ENCODE assay signal across 8 cellular contexts in genomic region chr16:4846901-4847773, GRCh38. TPM values are rescaled to one million over a fixed set of nuclear protein-coding genes. Genes with fewer than 3 reads are reported as not detected.
DNase-seq lines count a peak whose midpoint lies in the region; ATAC-seq and TF ChIP-seq lines count a peak whose summit lies in the region.

Gene GLYR1, minus strand, starts transcription at chr16:4847288. Its CDS starts 23 bp downstream, at chr16:4847265.
Gene UBN1, plus strand, starts transcription at chr16:4847481. Its CDS starts 5,437 bp downstream, at chr16:4852918.

- no peaks in the 10 kb centered on the region for H3K9me3 Mint-ChIP-seq in activated T-cell treated with anti-CD3 and anti-CD28 coated beads, Interleukin-2, amount 50 U/mL, for 24 hours

- H3K27ac ChIP-seq in PC-9 (0 out of 2 replicates have a peak within 1 kb of the TSS, but pooled peaks have one; percentile 16), esophagus (ENCODE audit: low read depth in 2 of 2, low read length in 1 of 2) (peak within 1 kb of the TSS; percentile 95 to 98)

- peak within 1 kb of the TSS; percentile 93 for H3K4me3 Mint-ChIP-seq in activated T-cell treated with anti-CD3 and anti-CD28 coated beads, Interleukin-2, amount 50 U/mL, for 24 hours

- DNase-seq in DMS153 (lab: John Stamatoyannopoulos, UW) (peak; percentile 84), PC-9 (peak; percentile 89 to 100)
- DNase-seq in Jurkat, Clone E6-1 (ENCODE audit: low read depth, low spot score) = peak; percentile 92
- DNase-seq in activated T-cell treated with anti-CD3 and anti-CD28 coated beads, Interleukin-2, amount 50 U/mL, for 24 hours = peak; percentile 100
- DNase-seq in stimulated activated CD8-positive, alpha-beta memory T cell treated with anti-CD3 and anti-CD28 coated beads, Interleukin-7, amount 100 ng/mL, for 1 hour (ENCODE audit: low read depth in 2 of 2) = peak; percentile 99

- peaks cover 86% of the 10 kb centered on the region for H3K79me2 ChIP-seq in PC-9 (ENCODE audit: low read depth)

- H3K4me1 Mint-ChIP-seq in activated T-cell treated with anti-CD3 and anti-CD28 coated beads, Interleukin-2, amount 50 U/mL, for 24 hours (ENCODE audit: low read depth) = peaks cover 61% of the 10 kb centered on the region

- H3K27me3 Mint-ChIP-seq in activated T-cell treated with anti-CD3 and anti-CD28 coated beads, Interleukin-2, amount 50 U/mL, for 24 hours = no peaks in the 10 kb centered on the region

- H3K4me2 ChIP-seq in PC-9 = peak within 1 kb of the TSS; percentile 93

- no peaks in the 10 kb centered on the region for H3K9me2 ChIP-seq in PC-9 (ENCODE audit: insufficient read depth)

- CTCF ChIA-PET in PC-9 (lab: Charles Lee) = no interaction called here

- H3K4me3 ChIP-seq in Jurkat, Clone E6-1 (ENCODE audit: low read length) = peak within 1 kb of the TSS; percentile 87
- peak within 1 kb of the TSS; percentile 94 for H3K4me3 ChIP-seq in PC-9
- peak within 1 kb of the TSS; percentile 74 to 86 for H3K4me3 ChIP-seq in esophagus (ENCODE audit: low read depth in 1 of 2, low read length in 2 of 2)
- peak within 1 kb of the TSS; percentile 57 for H3K4me3 ChIP-seq in mucosa of stomach (ENCODE audit: low read length)

- H3K27ac Mint-ChIP-seq in activated T-cell treated with anti-CD3 and anti-CD28 coated beads, Interleukin-2, amount 50 U/mL, for 24 hours = peak within 1 kb of the TSS; percentile 92

- POLR2A ChIA-PET in PC-9 (lab: Charles Lee; ENCODE audit: unreplicated experiment) = interaction anchor here (0.6 to 0.7 kb wide), 3 partner anchors 111 to 251 kb away, joined by 3 to 7 read pairs (median 4); partner anchors contain the start of gene SEC14L5

- no peaks in the 10 kb centered on the region for H3K27me3 ChIP-seq in PC-9 (ENCODE audit: insufficient read depth, low read depth)
- no peaks in the 10 kb centered on the region for H3K27me3 ChIP-seq in esophagus (ENCODE audit: control insufficient read depth in 1 of 2, insufficient read depth in 2 of 2, low read length in 2 of 2)
- no peaks in the 10 kb centered on the region for H3K27me3 ChIP-seq in mucosa of stomach (ENCODE audit: control insufficient read depth, insufficient read depth, low read length)

- intact Hi-C loops in PC-9 (cut with micrococcal nuclease; ENCODE audit: unreplicated experiment) = loop anchor here (1.0 to 2.0 kb wide), 3 partner anchors 36 to 109 kb away; no protein-coding TSS in a partner anchor

- WGBS in esophagus, 2 donors = 0 to 1% methylated on average over 94 to 126 of the region's 126 CpGs

- H3K36me3 ChIP-seq in PC-9 (ENCODE audit: low read depth) (peaks cover 23% of the 10 kb centered on the region), esophagus (ENCODE audit: control insufficient read depth in 2 of 2, insufficient read depth in 2 of 2, low read length in 1 of 2) (peaks cover 0 to 6% of the 10 kb centered on the region in 2 donors), mucosa of stomach (ENCODE audit: control insufficient read depth, insufficient read depth, low read length) (peaks cover 14% of the 10 kb centered on the region)

- ATAC-seq in GM21619 (IDR thresholded peaks at IDR 0.05; ENCODE audit: unreplicated experiment) = peak; percentile 87

- peaks cover 51% of the 10 kb centered on the region for H3F3A ChIP-seq in PC-9 (ENCODE audit: insufficient read depth, low read depth)

- peaks cover 58% of the 10 kb centered on the region for H3K36me3 Mint-ChIP-seq in activated T-cell treated with anti-CD3 and anti-CD28 coated beads, Interleukin-2, amount 50 U/mL, for 24 hours (ENCODE audit: low read depth)

- H3K9ac ChIP-seq in mucosa of stomach (ENCODE audit: low read length) = peak within 1 kb of the TSS; percentile 87

- H4K20me1 ChIP-seq in PC-9 (ENCODE audit: insufficient read depth) = peaks cover 29% of the 10 kb centered on the region

- H3K9me3 ChIP-seq in PC-9 (ENCODE audit: insufficient read depth, low read depth) (no peaks in the 10 kb centered on the region), esophagus (ENCODE audit: control insufficient read depth in 2 of 2, insufficient read depth in 1 of 2, low read depth in 1 of 2, low read length in 1 of 2) (no peaks in the 10 kb centered on the region), mucosa of stomach (ENCODE audit: control insufficient read depth, low read length) (no peaks in the 10 kb centered on the region)

- peaks cover 48% of the 10 kb centered on the region for H3K4me1 ChIP-seq in PC-9 (replicated peaks; ENCODE audit: insufficient read depth)
- peaks cover 0 to 4% of the 10 kb centered on the region in 2 donors for H3K4me1 ChIP-seq in esophagus (ENCODE audit: control insufficient read depth in 2 of 2, insufficient read depth in 2 of 2, low read length in 1 of 2)
- H3K4me1 ChIP-seq in mucosa of stomach (ENCODE audit: control insufficient read depth, insufficient read depth, low read length) = peaks cover 43% of the 10 kb centered on the region

- BruUV-seq in PC-9 (replicated peaks; lab: Mats Ljungman, UMichigan) = no TSS peak

- H2AFZ ChIP-seq in PC-9 = peak within 1 kb of the TSS; percentile 74

- no peak for TF ChIP-seq CTCF in PC-9 (conservative IDR thresholded peaks at IDR 0.05)

RNA-seq across cellular contexts. Expression of gene GLYR1, which starts in this region (rescaled TPM):
- polyA plus RNA-seq in Jurkat, Clone E6-1 (2012; ENCODE audit: insufficient read depth, insufficient read length) = 60.2 TPM
- total RNA-seq in PC-9 (2021) = 97.5 and 135 TPM in 2 replicates
- polyA plus RNA-seq in esophagus = 10 to 100 TPM; 34.3 to 35.6 TPM

RNA-seq across cellular contexts. Expression of gene UBN1, which starts in this region (rescaled TPM):
- polyA plus RNA-seq in Jurkat, Clone E6-1 (2012; ENCODE audit: insufficient read depth, insufficient read length) = 22.1 TPM
- total RNA-seq in PC-9 (2021) = 42.7 and 44.1 TPM in 2 replicates
- polyA plus RNA-seq in esophagus = 1 to 10 TPM; 5.1 to 7.7 TPM

Comparison
In these comparisons a context has a peak if more than half of its experiments do, and no peak if none do; other contexts are left out.
1. Peak in every context shown above with its lines: DNase-seq, ATAC-seq, H3K4me3 ChIP-seq and H3K27ac ChIP-seq.